Comparison of ENCODE assay signal across 8 cellular contexts in genomic region chr3:184711366-184712247, GRCh38.
A peak's percentile ranks its signal among the peaks of the same experiment; 100 is the strongest.
DNase-seq lines count a peak whose midpoint lies in the region; ATAC-seq and TF ChIP-seq lines count a peak whose summit lies in the region.

Gene MAGEF1, minus strand, starts transcription at chr3:184712064. Its CDS starts 243 bp downstream, at chr3:184711821.

- ATAC-seq in GM19043 (IDR thresholded peaks at IDR 0.05; ENCODE audit: low read depth, unreplicated experiment) (peak; percentile 81), HG03342 (IDR thresholded peaks at IDR 0.05; ENCODE audit: unreplicated experiment) (peak; percentile 70)

- peak; percentile 43 for DNase-seq in AG09309 (ENCODE audit: low read depth)
- peak; percentile 68 to 92 for DNase-seq in NCI-H446 (lab: John Stamatoyannopoulos, UW)
- DNase-seq in activated CD4-positive, CD25-positive, alpha-beta regulatory T cell treated with anti-CD3 and anti-CD28 coated beads, Interleukin-2, amount 50 U/mL, for 16 hours (ENCODE audit: low read depth, low spot score), result peak; percentile 38
- DNase-seq in cerebellar cortex (ENCODE audit: low spot score), result peak; percentile 88
- DNase-seq in islet precursor cell, result peak; percentile 93
- peak; percentile 72 for DNase-seq in stimulated activated CD4-positive, alpha-beta T cell treated with anti-CD3 and anti-CD28 coated beads, Interleukin-12 subunit alpha, Interleukin-12 subunit beta, amount 100 ng/mL, for 4 hours

- peak within 1 kb of the TSS; percentile 95 for H3K4me3 ChIP-seq in AG09309 (ENCODE audit: control insufficient read depth, low read depth, low read length)

- TF ChIP-seq CTCF in AG09309 (IDR thresholded peaks at IDR 0.05; ENCODE audit: control insufficient read depth, insufficient read depth, low read depth, low read length, missing control alignments), result no peak

Comparison
In these comparisons a context has a peak if more than half of its experiments do, and no peak if none do; other contexts are left out.
1. Peak in every context shown above with its lines: DNase-seq, ATAC-seq and H3K4me3 ChIP-seq.
2. DNase-seq: peak in every context shown above with its lines; median percentile 93 in islet precursor cell; 88 in cerebellar cortex; 80 in NCI-H446; 72 in stimulated activated CD4-positive, alpha-beta T cell treated with anti-CD3 and anti-CD28 coated beads, Interleukin-12 subunit alpha, Interleukin-12 subunit beta, amount 100 ng/mL, for 4 hours; 43 in AG09309; 38 in activated CD4-positive, CD25-positive, alpha-beta regulatory T cell treated with anti-CD3 and anti-CD28 coated beads, Interleukin-2, amount 50 U/mL, for 16 hours.